Comparison of ENCODE assay signal across 8 cellular contexts in genomic region chr5:157718529-157718928, GRCh38. TPM values are rescaled to one million over a fixed set of nuclear protein-coding genes. Genes with fewer than 3 reads are reported as not detected.
DNase-seq lines count a peak whose midpoint lies in the region; ATAC-seq and TF ChIP-seq lines count a peak whose summit lies in the region.

No MANE protein-coding gene starts in this region.

- H3K27ac ChIP-seq in HEK293 (ENCODE audit: extremely low read depth, low read depth, low read length) (no peak overlapping the region), PC-3 (ENCODE audit: low read length) (peak overlapping the region; percentile 58), testis (no peak overlapping the region)

- no peak for TF ChIP-seq POLR2A in testis (IDR thresholded peaks at IDR 0.05)

- intact Hi-C loops in PC-3 (cut with micrococcal nuclease), result loop anchor here (1.0 to 2.0 kb wide), 8 partner anchors 49 to 390 kb away; partner anchors contain the start of gene ADAM19
- intact Hi-C loops in testis (cut with DNase I; ENCODE audit: low total_unique reads), result no loop called here

- ATAC-seq in PC-3, result peak; percentile 97

- CTCF ChIA-PET in HEK293 (lab: Yijun Ruan, JAX), result interaction anchor here (0.5 to 3.0 kb wide), 34 partner anchors 10 to 1324 kb away, joined by 3 to 17 read pairs (median 4); partner anchors contain the start of genes C5orf52, LSM11 and THG1L
- CTCF ChIA-PET in PC-3 (lab: Charles Lee), result interaction anchor here (0.5 to 1.2 kb wide), 12 partner anchors 25 to 458 kb away, joined by 3 to 9 read pairs (median 3); partner anchors contain the start of gene LSM11

- H3K4me3 ChIP-seq in HEK293 (ENCODE audit: low read depth, low read length) (no peak overlapping the region), PC-3 (ENCODE audit: low read length) (no peak overlapping the region), testis (no peak overlapping the region)

- no peaks in the 10 kb centered on the region for H3F3A ChIP-seq in PC-3 (ENCODE audit: low read length, unreplicated experiment)

- H3K9me2 ChIP-seq in PC-3 (replicated peaks; ENCODE audit: low read length), result no peaks in the 10 kb centered on the region

- WGBS in testis, 2 donors, result 21 to 33% methylated on average over 4 of the region's 4 CpGs

- POLR2A ChIA-PET in HEK293 (lab: Yijun Ruan, JAX) (interaction anchor here (1.5 kb wide), 1 partner anchor 13 kb away, joined by 5 read pairs; the partner anchor contains the start of gene THG1L), PC-3 (lab: Charles Lee; ENCODE audit: unreplicated experiment) (interaction anchor here (0.6 to 0.7 kb wide), 2 partner anchors 106 to 207 kb away, joined by 3 to 6 read pairs; no protein-coding TSS in a partner anchor)

- peak; percentile 14 for DNase-seq in activated CD4-positive, alpha-beta T cell treated with anti-CD3 and anti-CD28 coated beads for 48 hours
- DNase-seq in activated CD4-positive, alpha-beta T cell treated with anti-CD3 and anti-CD28 coated beads, Interleukin-2, amount 50 U/mL, for 1 hour, result no peak
- DNase-seq in PC-3 (peak; percentile 92), cerebellum (ENCODE audit: low spot score) (peak; percentile 71), left kidney (ENCODE audit: low read depth, low spot score) (peak; percentile 83), testis (no peak), HK-2 (ENCODE audit: unreplicated experiment) (no peak)

- H3K79me2 ChIP-seq in PC-3 (ENCODE audit: low read length), result no peaks in the 10 kb centered on the region

- TF ChIP-seq CTCF in HEK293 (tag by site-specific recombination; IDR thresholded peaks at IDR 0.05), result 0 out of 2 replicates have a peak, but pooled peaks have one; percentile 17
- TF ChIP-seq CTCF in PC-3 (conservative IDR thresholded peaks at IDR 0.05; ENCODE audit: low read depth, low read length), result peak; percentile 90
- TF ChIP-seq CTCF in testis (IDR thresholded peaks at IDR 0.05), result peak; percentile 56 to 69 (median 65)

- no TSS peak for BruUV-seq in PC-3 (replicated peaks; lab: Mats Ljungman, UMichigan)

- H3K9ac ChIP-seq in PC-3 (ENCODE audit: low read length), result peak overlapping the region; percentile 63

- no peaks in the 10 kb centered on the region for H3K36me3 ChIP-seq in HEK293 (ENCODE audit: control insufficient read depth in 2 of 2, insufficient read depth in 1 of 2, low read length in 2 of 2)
- H3K36me3 ChIP-seq in PC-3 (ENCODE audit: low read depth, low read length), result no peaks in the 10 kb centered on the region
- H3K36me3 ChIP-seq in testis (ENCODE audit: low read depth, missing control alignments), result no peaks in the 10 kb centered on the region

- no peaks in the 10 kb centered on the region for H3K27me3 ChIP-seq in PC-3 (ENCODE audit: low read length)
- H3K27me3 ChIP-seq in testis, result no peaks in the 10 kb centered on the region

- H3K4me1 ChIP-seq in HEK293 (ENCODE audit: control insufficient read depth, insufficient read depth, low read length) (no peaks in the 10 kb centered on the region), PC-3 (ENCODE audit: insufficient read depth, low read length) (peaks cover 20% of the 10 kb centered on the region), testis (no peaks in the 10 kb centered on the region)

- H3K4me2 ChIP-seq in PC-3 (ENCODE audit: low read length), result peak overlapping the region; percentile 28

- peak overlapping the region; percentile 8 for H2AFZ ChIP-seq in PC-3 (ENCODE audit: low read length)

- H3K9me3 ChIP-seq in HEK293 (ENCODE audit: control insufficient read depth, insufficient read depth, low read depth, low read length) (no peaks in the 10 kb centered on the region), PC-3 (ENCODE audit: low read length) (no peaks in the 10 kb centered on the region), testis (no peaks in the 10 kb centered on the region)

- no peaks in the 10 kb centered on the region for H4K20me1 ChIP-seq in PC-3 (ENCODE audit: low read length)

TF ChIP-seq in HEK293, 187 proteins besides CTCF, POLR2A, EP300 and RAD21:
- peak; percentile 66 for TF ChIP-seq ZNF654 (tag by site-specific recombination; IDR thresholded peaks at IDR 0.05; ENCODE audit: low read depth)
- TF ChIP-seq OSR2 (tag by site-specific recombination; IDR thresholded peaks at IDR 0.05), result no peak
- no peak for TF ChIP-seq AEBP2 (tag by site-specific recombination; IDR thresholded peaks at IDR 0.05; ENCODE audit: borderline replicate concordance)
- TF ChIP-seq SCRT2 (tag by site-specific recombination; IDR thresholded peaks at IDR 0.05), result no peak
- TF ChIP-seq GFI1B (tag by site-specific recombination; IDR thresholded peaks at IDR 0.05), result no peak
- TF ChIP-seq ZNF473 (tag by site-specific recombination; IDR thresholded peaks at IDR 0.05), result no peak
- no peak for TF ChIP-seq SETDB1 (IDR thresholded peaks at IDR 0.05; ENCODE audit: insufficient read length, low read length)
- no peak for TF ChIP-seq ZNF624 (tag by site-specific recombination; IDR thresholded peaks at IDR 0.05)

RNA-seq across cellular contexts. Expression of gene THG1L, which starts 12.7 kb away (rescaled TPM):
- 45.1 and 45.3 TPM in 2 replicates for total RNA-seq in PC-3 (2014; rRNA removed)
- total RNA-seq in cerebellum, result 14.9 TPM
- total RNA-seq in testis, result 10 to 100 TPM; 11.9 to 18.1 TPM
- 14.0 TPM for polyA plus RNA-seq in testis (ENCODE audit: insufficient read depth, low read depth, low replicate concordance)

RNA-seq across cellular contexts. Expression of gene LSM11, which starts 25.0 kb away (rescaled TPM):
- total RNA-seq in PC-3 (2014; rRNA removed) (5.0 and 5.1 TPM in 2 replicates), cerebellum (61.5 TPM), testis (1 to 10 TPM; 9.5 to 9.8 TPM)
- 7.7 TPM for polyA plus RNA-seq in testis (ENCODE audit: insufficient read depth, low read depth, low replicate concordance)

RNA-seq across cellular contexts. Expression of gene C5orf52, which starts 47.2 kb away (rescaled TPM):
- total RNA-seq in PC-3 (2014; rRNA removed), result 0.84 TPM in 1 of 2 replicates, not detected in the other
- not detected for total RNA-seq in cerebellum
- 10 to 100 TPM; 13.9 to 62.0 TPM for total RNA-seq in testis
- 35.0 TPM for polyA plus RNA-seq in testis (ENCODE audit: insufficient read depth, low read depth, low replicate concordance)

Comparison
In these comparisons a context has a peak if more than half of its experiments do, and no peak if none do; other contexts are left out.
1. DNase-seq: peak in activated CD4-positive, alpha-beta T cell treated with anti-CD3 and anti-CD28 coated beads for 48 hours (single experiment), PC-3 (single experiment), cerebellum (single experiment) and left kidney (single experiment); none in activated CD4-positive, alpha-beta T cell treated with anti-CD3 and anti-CD28 coated beads, Interleukin-2, amount 50 U/mL, for 1 hour (single experiment), testis (single experiment) and HK-2 (single experiment).
2. CTCF ChIP-seq: peak in every context shown above with its lines; median percentile 90 in PC-3; 65 in testis; 17 in HEK293.